Comparison of ENCODE assay signal across 1 cellular context in the genomic region with DNA sequence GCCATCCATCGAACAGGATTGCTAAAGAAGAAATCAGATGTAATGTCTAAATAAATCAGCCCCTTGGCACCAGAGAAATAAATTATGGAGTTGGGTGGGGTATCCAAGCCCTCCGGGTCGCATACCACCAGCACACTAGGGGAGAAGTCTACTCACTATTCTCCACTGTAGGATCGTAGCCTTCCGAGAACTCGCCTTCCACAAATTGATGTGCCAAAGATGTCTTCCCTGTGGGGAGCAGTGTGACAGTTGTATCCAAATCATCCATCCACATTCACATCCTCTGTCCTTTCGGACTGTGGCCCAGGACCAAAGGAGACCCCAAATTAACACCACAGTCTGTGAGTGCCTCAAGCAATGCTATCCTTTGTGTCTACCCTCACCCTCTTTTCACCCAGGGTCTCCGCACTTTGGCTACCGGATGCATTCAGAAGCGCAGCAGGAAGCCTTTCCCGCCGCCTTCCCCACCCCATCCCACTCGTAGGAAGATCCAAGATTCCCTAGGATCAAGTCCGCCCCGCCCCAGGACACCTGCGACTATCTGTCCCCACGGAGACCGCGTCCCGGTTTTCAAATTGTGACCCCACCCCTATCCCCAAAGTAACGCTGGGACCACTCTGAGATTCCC.
A peak's percentile ranks its signal among the peaks of the same experiment; 100 is the strongest.
TF ChIP-seq lines count a peak whose summit lies in the region.

No MANE protein-coding gene starts in this region.

TF ChIP-seq in K562, 482 proteins besides CTCF, POLR2A, EP300 and RAD21:
- no peak for TF ChIP-seq NFE2 (IDR thresholded peaks at IDR 0.05; ENCODE audit: low read depth)
- TF ChIP-seq NFRKB (IDR thresholded peaks at IDR 0.05; ENCODE audit: low read depth): 0 out of 2 replicates have a peak, but pooled peaks have one; percentile 29
- TF ChIP-seq GABPA (tag; conservative IDR thresholded peaks at IDR 0.05; ENCODE audit: low read depth): peak; percentile 15
